1 cellular context compared by ENCODE assay signal in the genomic region with DNA sequence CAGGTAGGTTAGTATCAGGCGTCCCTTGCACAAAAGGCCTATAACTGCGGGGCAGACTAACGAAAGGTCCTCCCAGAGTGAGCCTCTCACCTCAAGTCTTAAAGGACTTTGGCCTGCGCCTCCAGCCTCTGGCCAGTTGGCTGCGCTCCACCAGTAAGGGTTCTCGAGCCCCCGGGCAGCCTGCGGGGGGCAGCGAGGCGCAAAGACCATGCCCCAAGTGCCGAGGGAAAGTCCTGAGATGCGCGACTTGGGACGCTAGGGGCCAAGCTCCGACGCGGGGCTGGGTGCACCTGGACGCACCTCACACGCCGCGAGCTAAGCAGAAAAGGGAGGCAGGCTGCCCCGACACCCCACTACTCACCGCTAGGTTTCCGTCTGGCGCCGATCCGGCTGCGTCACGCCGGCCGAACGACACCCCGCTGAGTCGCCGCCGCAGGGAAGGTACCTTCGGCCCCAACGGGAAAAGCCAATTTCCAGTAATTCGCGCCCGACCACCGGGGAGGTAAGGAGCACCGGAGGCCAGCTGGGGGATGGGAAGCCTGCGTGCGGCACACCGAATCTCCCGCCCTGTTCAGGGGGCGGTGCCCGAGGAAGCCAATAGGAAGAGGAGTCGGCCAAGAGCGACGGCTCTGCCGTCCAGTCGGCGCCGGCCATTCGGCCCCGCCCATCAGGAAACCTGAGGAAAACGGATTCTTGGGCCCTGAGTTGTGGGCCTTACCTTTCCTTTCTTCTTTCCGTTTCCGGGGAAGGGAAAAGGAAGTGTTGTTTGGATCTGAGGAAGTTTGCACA.
TF ChIP-seq lines count a peak whose summit lies in the region.

A gene (minus strand): TSS at position 532 of the 789 bp plus-strand sequence. CDS start 5,537 bp downstream, outside the sequence.

TF ChIP-seq in HepG2, 621 proteins besides CTCF, POLR2A, EP300 and RAD21 (continued from another document and continues in another):
- TF ChIP-seq, protein P1, sequence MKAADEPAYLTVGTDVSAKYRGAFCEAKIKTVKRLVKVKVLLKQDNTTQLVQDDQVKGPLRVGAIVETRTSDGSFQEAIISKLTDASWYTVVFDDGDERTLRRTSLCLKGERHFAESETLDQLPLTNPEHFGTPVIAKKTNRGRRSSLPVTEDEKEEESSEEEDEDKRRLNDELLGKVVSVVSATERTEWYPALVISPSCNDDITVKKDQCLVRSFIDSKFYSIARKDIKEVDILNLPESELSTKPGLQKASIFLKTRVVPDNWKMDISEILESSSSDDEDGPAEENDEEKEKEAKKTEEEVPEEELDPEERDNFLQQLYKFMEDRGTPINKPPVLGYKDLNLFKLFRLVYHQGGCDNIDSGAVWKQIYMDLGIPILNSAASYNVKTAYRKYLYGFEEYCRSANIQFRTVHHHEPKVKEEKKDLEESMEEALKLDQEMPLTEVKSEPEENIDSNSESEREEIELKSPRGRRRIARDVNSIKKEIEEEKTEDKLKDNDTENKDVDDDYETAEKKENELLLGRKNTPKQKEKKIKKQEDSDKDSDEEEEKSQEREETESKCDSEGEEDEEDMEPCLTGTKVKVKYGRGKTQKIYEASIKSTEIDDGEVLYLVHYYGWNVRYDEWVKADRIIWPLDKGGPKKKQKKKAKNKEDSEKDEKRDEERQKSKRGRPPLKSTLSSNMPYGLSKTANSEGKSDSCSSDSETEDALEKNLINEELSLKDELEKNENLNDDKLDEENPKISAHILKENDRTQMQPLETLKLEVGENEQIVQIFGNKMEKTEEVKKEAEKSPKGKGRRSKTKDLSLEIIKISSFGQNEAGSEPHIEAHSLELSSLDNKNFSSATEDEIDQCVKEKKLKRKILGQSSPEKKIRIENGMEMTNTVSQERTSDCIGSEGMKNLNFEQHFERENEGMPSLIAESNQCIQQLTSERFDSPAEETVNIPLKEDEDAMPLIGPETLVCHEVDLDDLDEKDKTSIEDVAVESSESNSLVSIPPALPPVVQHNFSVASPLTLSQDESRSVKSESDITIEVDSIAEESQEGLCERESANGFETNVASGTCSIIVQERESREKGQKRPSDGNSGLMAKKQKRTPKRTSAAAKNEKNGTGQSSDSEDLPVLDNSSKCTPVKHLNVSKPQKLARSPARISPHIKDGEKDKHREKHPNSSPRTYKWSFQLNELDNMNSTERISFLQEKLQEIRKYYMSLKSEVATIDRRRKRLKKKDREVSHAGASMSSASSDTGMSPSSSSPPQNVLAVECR (CRISPR knock-in tag; IDR thresholded peaks at IDR 0.05; ENCODE audit: borderline replicate concordance), result peak; percentile 98
- TF ChIP-seq, protein P2, sequence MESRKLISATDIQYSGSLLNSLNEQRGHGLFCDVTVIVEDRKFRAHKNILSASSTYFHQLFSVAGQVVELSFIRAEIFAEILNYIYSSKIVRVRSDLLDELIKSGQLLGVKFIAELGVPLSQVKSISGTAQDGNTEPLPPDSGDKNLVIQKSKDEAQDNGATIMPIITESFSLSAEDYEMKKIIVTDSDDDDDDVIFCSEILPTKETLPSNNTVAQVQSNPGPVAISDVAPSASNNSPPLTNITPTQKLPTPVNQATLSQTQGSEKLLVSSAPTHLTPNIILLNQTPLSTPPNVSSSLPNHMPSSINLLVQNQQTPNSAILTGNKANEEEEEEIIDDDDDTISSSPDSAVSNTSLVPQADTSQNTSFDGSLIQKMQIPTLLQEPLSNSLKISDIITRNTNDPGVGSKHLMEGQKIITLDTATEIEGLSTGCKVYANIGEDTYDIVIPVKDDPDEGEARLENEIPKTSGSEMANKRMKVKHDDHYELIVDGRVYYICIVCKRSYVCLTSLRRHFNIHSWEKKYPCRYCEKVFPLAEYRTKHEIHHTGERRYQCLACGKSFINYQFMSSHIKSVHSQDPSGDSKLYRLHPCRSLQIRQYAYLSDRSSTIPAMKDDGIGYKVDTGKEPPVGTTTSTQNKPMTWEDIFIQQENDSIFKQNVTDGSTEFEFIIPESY (CRISPR knock-in tag; IDR thresholded peaks at IDR 0.05), result peak; percentile 45; the same call in 1 of the 2 replicates
- TF ChIP-seq ZNF296 (CRISPR knock-in tag; conservative IDR thresholded peaks at IDR 0.05), result 0 out of 2 replicates have a peak, but pooled peaks have one; percentile 24
- TF ChIP-seq, protein P3, sequence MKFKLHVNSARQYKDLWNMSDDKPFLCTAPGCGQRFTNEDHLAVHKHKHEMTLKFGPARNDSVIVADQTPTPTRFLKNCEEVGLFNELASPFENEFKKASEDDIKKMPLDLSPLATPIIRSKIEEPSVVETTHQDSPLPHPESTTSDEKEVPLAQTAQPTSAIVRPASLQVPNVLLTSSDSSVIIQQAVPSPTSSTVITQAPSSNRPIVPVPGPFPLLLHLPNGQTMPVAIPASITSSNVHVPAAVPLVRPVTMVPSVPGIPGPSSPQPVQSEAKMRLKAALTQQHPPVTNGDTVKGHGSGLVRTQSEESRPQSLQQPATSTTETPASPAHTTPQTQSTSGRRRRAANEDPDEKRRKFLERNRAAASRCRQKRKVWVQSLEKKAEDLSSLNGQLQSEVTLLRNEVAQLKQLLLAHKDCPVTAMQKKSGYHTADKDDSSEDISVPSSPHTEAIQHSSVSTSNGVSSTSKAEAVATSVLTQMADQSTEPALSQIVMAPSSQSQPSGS (CRISPR knock-in tag; IDR thresholded peaks at IDR 0.05), result no peak
- TF ChIP-seq, protein P4, sequence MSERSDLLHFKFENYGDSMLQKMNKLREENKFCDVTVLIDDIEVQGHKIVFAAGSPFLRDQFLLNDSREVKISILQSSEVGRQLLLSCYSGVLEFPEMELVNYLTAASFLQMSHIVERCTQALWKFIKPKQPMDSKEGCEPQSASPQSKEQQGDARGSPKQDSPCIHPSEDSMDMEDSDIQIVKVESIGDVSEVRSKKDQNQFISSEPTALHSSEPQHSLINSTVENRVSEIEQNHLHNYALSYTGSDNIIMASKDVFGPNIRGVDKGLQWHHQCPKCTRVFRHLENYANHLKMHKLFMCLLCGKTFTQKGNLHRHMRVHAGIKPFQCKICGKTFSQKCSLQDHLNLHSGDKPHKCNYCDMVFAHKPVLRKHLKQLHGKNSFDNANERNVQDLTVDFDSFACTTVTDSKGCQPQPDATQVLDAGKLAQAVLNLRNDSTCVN (CRISPR knock-in tag; IDR thresholded peaks at IDR 0.05; ENCODE audit: borderline replicate concordance), result no peak
- TF ChIP-seq ZNF430 (CRISPR knock-in tag; IDR thresholded peaks at IDR 0.05), result peak; percentile 77
- no peak for TF ChIP-seq HMGA1 (CRISPR knock-in tag; conservative IDR thresholded peaks at IDR 0.05)
- no peak; the same call in 1 of the 2 replicates for TF ChIP-seq ZSCAN22 (CRISPR knock-in tag; IDR thresholded peaks at IDR 0.05)
- TF ChIP-seq, protein P5, sequence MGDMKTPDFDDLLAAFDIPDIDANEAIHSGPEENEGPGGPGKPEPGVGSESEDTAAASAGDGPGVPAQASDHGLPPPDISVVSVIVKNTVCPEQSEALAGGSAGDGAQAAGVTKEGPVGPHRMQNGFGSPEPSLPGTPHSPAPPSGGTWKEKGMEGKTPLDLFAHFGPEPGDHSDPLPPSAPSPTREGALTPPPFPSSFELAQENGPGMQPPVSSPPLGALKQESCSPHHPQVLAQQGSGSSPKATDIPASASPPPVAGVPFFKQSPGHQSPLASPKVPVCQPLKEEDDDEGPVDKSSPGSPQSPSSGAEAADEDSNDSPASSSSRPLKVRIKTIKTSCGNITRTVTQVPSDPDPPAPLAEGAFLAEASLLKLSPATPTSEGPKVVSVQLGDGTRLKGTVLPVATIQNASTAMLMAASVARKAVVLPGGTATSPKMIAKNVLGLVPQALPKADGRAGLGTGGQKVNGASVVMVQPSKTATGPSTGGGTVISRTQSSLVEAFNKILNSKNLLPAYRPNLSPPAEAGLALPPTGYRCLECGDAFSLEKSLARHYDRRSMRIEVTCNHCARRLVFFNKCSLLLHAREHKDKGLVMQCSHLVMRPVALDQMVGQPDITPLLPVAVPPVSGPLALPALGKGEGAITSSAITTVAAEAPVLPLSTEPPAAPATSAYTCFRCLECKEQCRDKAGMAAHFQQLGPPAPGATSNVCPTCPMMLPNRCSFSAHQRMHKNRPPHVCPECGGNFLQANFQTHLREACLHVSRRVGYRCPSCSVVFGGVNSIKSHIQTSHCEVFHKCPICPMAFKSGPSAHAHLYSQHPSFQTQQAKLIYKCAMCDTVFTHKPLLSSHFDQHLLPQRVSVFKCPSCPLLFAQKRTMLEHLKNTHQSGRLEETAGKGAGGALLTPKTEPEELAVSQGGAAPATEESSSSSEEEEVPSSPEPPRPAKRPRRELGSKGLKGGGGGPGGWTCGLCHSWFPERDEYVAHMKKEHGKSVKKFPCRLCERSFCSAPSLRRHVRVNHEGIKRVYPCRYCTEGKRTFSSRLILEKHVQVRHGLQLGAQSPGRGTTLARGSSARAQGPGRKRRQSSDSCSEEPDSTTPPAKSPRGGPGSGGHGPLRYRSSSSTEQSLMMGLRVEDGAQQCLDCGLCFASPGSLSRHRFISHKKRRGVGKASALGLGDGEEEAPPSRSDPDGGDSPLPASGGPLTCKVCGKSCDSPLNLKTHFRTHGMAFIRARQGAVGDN (CRISPR knock-in tag; IDR thresholded peaks at IDR 0.05), result peak; percentile 98
- TF ChIP-seq TOPORS (CRISPR knock-in tag; IDR thresholded peaks at IDR 0.05), result peak; percentile 97
- no peak for TF ChIP-seq ZNF7 (CRISPR knock-in tag; IDR thresholded peaks at IDR 0.05)
- TF ChIP-seq POGZ (CRISPR knock-in tag; IDR thresholded peaks at IDR 0.05), result peak; percentile 99
- peak; percentile 84 for TF ChIP-seq MEF2D (CRISPR knock-in tag; IDR thresholded peaks at IDR 0.05)
- TF ChIP-seq, protein P6, sequence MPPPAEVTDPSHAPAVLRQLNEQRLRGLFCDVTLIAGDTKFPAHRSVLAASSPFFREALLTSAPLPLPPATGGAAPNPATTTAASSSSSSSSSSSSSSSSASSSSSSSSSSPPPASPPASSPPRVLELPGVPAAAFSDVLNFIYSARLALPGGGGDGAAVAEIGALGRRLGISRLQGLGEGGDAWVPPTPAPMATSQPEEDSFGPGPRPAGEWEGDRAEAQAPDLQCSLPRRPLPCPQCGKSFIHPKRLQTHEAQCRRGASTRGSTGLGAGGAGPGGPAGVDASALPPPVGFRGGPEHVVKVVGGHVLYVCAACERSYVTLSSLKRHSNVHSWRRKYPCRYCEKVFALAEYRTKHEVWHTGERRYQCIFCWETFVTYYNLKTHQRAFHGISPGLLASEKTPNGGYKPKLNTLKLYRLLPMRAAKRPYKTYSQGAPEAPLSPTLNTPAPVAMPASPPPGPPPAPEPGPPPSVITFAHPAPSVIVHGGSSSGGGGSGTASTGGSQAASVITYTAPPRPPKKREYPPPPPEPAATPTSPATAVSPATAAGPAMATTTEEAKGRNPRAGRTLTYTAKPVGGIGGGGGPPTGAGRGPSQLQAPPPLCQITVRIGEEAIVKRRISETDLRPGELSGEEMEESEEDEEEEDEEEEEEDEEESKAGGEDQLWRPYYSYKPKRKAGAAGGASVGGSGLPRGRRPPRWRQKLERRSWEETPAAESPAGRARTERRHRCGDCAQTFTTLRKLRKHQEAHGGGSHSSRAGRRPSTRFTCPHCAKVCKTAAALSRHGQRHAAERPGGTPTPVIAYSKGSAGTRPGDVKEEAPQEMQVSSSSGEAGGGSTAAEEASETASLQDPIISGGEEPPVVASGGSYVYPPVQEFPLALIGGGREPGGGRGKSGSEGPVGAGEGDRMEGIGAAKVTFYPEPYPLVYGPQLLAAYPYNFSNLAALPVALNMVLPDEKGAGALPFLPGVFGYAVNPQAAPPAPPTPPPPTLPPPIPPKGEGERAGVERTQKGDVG (CRISPR knock-in tag; IDR thresholded peaks at IDR 0.05; ENCODE audit: borderline replicate concordance), result peak; percentile 96; the same call in 1 of the 2 replicates
- no peak for TF ChIP-seq ATM (IDR thresholded peaks at IDR 0.05; ENCODE audit: borderline replicate concordance)
- TF ChIP-seq, protein P7, sequence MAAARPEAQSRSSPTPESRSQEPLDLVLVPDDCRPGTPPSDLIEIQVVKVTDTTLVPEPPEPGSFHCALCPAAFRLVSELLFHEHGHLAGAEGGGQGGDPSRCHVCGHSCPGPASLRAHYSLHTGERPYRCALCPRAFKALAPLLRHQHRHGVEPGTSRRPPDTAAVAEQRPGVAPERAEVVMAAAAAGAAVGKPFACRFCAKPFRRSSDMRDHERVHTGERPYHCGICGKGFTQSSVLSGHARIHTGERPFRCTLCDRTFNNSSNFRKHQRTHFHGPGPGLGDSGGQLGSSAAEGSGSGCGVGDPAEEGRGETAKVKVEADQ (CRISPR knock-in tag; IDR thresholded peaks at IDR 0.05; ENCODE audit: borderline replicate concordance), result peak; percentile 89; the same call in 1 of the 2 replicates
- peak; percentile 96 for TF ChIP-seq ZNF546 (CRISPR knock-in tag; conservative IDR thresholded peaks at IDR 0.05)
- TF ChIP-seq, protein P8, sequence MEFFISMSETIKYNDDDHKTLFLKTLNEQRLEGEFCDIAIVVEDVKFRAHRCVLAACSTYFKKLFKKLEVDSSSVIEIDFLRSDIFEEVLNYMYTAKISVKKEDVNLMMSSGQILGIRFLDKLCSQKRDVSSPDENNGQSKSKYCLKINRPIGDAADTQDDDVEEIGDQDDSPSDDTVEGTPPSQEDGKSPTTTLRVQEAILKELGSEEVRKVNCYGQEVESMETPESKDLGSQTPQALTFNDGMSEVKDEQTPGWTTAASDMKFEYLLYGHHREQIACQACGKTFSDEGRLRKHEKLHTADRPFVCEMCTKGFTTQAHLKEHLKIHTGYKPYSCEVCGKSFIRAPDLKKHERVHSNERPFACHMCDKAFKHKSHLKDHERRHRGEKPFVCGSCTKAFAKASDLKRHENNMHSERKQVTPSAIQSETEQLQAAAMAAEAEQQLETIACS (CRISPR knock-in tag; IDR thresholded peaks at IDR 0.05), result 0 out of 2 replicates have a peak, but pooled peaks have one; percentile 21
- TF ChIP-seq, protein P9, sequence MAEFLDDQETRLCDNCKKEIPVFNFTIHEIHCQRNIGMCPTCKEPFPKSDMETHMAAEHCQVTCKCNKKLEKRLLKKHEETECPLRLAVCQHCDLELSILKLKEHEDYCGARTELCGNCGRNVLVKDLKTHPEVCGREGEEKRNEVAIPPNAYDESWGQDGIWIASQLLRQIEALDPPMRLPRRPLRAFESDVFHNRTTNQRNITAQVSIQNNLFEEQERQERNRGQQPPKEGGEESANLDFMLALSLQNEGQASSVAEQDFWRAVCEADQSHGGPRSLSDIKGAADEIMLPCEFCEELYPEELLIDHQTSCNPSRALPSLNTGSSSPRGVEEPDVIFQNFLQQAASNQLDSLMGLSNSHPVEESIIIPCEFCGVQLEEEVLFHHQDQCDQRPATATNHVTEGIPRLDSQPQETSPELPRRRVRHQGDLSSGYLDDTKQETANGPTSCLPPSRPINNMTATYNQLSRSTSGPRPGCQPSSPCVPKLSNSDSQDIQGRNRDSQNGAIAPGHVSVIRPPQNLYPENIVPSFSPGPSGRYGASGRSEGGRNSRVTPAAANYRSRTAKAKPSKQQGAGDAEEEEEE (CRISPR knock-in tag; IDR thresholded peaks at IDR 0.05; ENCODE audit: borderline replicate concordance), result peak; percentile 81; the same call in 1 of the 2 replicates
- TF ChIP-seq ZNF496 (CRISPR knock-in tag; IDR thresholded peaks at IDR 0.05; ENCODE audit: insufficient replicate concordance), result no peak
- TF ChIP-seq, protein P10, sequence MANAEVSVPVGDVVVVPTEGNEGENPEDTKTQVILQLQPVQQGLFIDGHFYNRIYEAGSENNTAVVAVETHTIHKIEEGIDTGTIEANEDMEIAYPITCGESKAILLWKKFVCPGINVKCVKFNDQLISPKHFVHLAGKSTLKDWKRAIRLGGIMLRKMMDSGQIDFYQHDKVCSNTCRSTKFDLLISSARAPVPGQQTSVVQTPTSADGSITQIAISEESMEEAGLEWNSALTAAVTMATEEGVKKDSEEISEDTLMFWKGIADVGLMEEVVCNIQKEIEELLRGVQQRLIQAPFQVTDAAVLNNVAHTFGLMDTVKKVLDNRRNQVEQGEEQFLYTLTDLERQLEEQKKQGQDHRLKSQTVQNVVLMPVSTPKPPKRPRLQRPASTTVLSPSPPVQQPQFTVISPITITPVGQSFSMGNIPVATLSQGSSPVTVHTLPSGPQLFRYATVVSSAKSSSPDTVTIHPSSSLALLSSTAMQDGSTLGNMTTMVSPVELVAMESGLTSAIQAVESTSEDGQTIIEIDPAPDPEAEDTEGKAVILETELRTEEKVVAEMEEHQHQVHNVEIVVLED (CRISPR knock-in tag; IDR thresholded peaks at IDR 0.05; ENCODE audit: borderline replicate concordance), result peak; percentile 88
- 0 out of 2 replicates have a peak, but pooled peaks have one; percentile 77 for TF ChIP-seq ZNF772 (CRISPR knock-in tag; IDR thresholded peaks at IDR 0.05)
- peak; percentile 34; the same call in 1 of the 2 replicates for TF ChIP-seq ZNF678 (CRISPR knock-in tag; IDR thresholded peaks at IDR 0.05)
- TF ChIP-seq NAIF1 (CRISPR knock-in tag; IDR thresholded peaks at IDR 0.05; ENCODE audit: borderline replicate concordance), result 0 out of 2 replicates have a peak, but pooled peaks have one; percentile 80
